8 cellular contexts compared by ENCODE assay signal in genomic region chr10:109852718-109853037, GRCh38.
A peak's percentile ranks its signal among the peaks of the same experiment; 100 is the strongest.
DNase-seq lines count a peak whose midpoint lies in the region; ATAC-seq and TF ChIP-seq lines count a peak whose summit lies in the region.

No MANE protein-coding gene starts in this region.

- H3K36me3 ChIP-seq in OCI-LY3 (replicated peaks; ENCODE audit: low read depth, low read length) = no peaks in the 10 kb centered on the region

- H3K27me3 ChIP-seq in OCI-LY3 (ENCODE audit: low read depth, low read length) = no peaks in the 10 kb centered on the region

- no peaks in the 10 kb centered on the region for H3K36me3 Mint-ChIP-seq in activated CD8-positive, alpha-beta memory T cell treated with anti-CD3 and anti-CD28 coated beads, Interleukin-2, amount 10 ng/mL, durations not matched to agents 7 days and 5 days

- H2AFZ ChIP-seq in OCI-LY3 (ENCODE audit: low read depth, low read length) = peak overlapping the region; percentile 81; the same call in 1 of the 2 replicates

- peak overlapping the region; percentile 69 for H3K4me2 ChIP-seq in OCI-LY3 (ENCODE audit: low read length)

- TF ChIP-seq CTCF in OCI-LY3 (IDR thresholded peaks at IDR 0.05; ENCODE audit: low read depth, low read length) = peak; percentile 2; the same call in 1 of the 2 replicates

- no peak overlapping the region for H3K4me3 Mint-ChIP-seq in activated CD8-positive, alpha-beta memory T cell treated with anti-CD3 and anti-CD28 coated beads, Interleukin-2, amount 10 ng/mL, durations not matched to agents 7 days and 5 days
- no peak overlapping the region for H3K4me3 Mint-ChIP-seq in stimulated activated naive CD8-positive, alpha-beta T cell treated with anti-CD3 and anti-CD28 coated beads, Interleukin-15, amount 100 ng/mL, for 72 hours

- H4K20me1 ChIP-seq in OCI-LY3 (ENCODE audit: insufficient read depth, low read length) = no peaks in the 10 kb centered on the region

- no peak for DNase-seq in activated CD8-positive, alpha-beta memory T cell treated with anti-CD3 and anti-CD28 coated beads, Interleukin-2, amount 10 ng/mL, durations not matched to agents 7 days and 5 days
- DNase-seq in activated CD8-positive, alpha-beta memory T cell treated with anti-CD3 and anti-CD28 coated beads for 24 hours = no peak
- no peak for DNase-seq in stimulated activated naive CD8-positive, alpha-beta T cell treated with anti-CD3 and anti-CD28 coated beads, Interleukin-15, amount 100 ng/mL, for 72 hours
- DNase-seq in DMS153 (lab: John Stamatoyannopoulos, UW) = no peak
- no peak for DNase-seq in stimulated activated naive CD4-positive, alpha-beta T cell (lab: John Stamatoyannopoulos, UW)
- no peak for DNase-seq in NOMO-1 treated with dmso at 0.1 percent for 144 hours (lab: John Stamatoyannopoulos, UW; ENCODE audit: unreplicated experiment)

- ATAC-seq in activated CD8-positive, alpha-beta memory T cell treated with anti-CD3 and anti-CD28 coated beads, Interleukin-2, amount 10 ng/mL, durations not matched to agents 7 days and 5 days = peak; percentile 22
- ATAC-seq in HG02642 (IDR thresholded peaks at IDR 0.05; ENCODE audit: poor library complexity, unreplicated experiment) = peak; percentile 33
- peak; percentile 18 for ATAC-seq in stimulated activated naive CD8-positive, alpha-beta T cell treated with anti-CD3 and anti-CD28 coated beads, Interleukin-15, amount 100 ng/mL, for 72 hours

- no peak overlapping the region for H3K9ac ChIP-seq in OCI-LY3 (ENCODE audit: low read length)

- peaks cover 8% of the 10 kb centered on the region for H3K4me1 Mint-ChIP-seq in activated CD8-positive, alpha-beta memory T cell treated with anti-CD3 and anti-CD28 coated beads, Interleukin-2, amount 10 ng/mL, durations not matched to agents 7 days and 5 days
- peaks cover 16% of the 10 kb centered on the region for H3K4me1 Mint-ChIP-seq in stimulated activated naive CD8-positive, alpha-beta T cell treated with anti-CD3 and anti-CD28 coated beads, Interleukin-15, amount 100 ng/mL, for 72 hours

- CTCF ChIA-PET in activated CD8-positive, alpha-beta memory T cell treated with anti-CD3 and anti-CD28 coated beads, Interleukin-2, amount 10 ng/mL, durations not matched to agents 7 days and 5 days (lab: Charles Lee) = interaction anchor here (0.9 to 1.4 kb wide), 6 partner anchors 8 to 204 kb away, joined by 3 to 5 read pairs (median 4); no protein-coding TSS in a partner anchor

- H3K4me3 ChIP-seq in OCI-LY3 (ENCODE audit: low read length) = peak overlapping the region; percentile 35; the same call in 1 of the 2 replicates

- H3K79me2 ChIP-seq in OCI-LY3 (ENCODE audit: low read length) = no peaks in the 10 kb centered on the region

- H3K27ac Mint-ChIP-seq in activated CD8-positive, alpha-beta memory T cell treated with anti-CD3 and anti-CD28 coated beads, Interleukin-2, amount 10 ng/mL, durations not matched to agents 7 days and 5 days = no peak overlapping the region
- H3K27ac Mint-ChIP-seq in stimulated activated naive CD8-positive, alpha-beta T cell treated with anti-CD3 and anti-CD28 coated beads, Interleukin-15, amount 100 ng/mL, for 72 hours = no peak overlapping the region

- no peaks in the 10 kb centered on the region for H3K9me3 Mint-ChIP-seq in activated CD8-positive, alpha-beta memory T cell treated with anti-CD3 and anti-CD28 coated beads, Interleukin-2, amount 10 ng/mL, durations not matched to agents 7 days and 5 days (ENCODE audit: low read depth)
- no peaks in the 10 kb centered on the region for H3K9me3 Mint-ChIP-seq in stimulated activated naive CD8-positive, alpha-beta T cell treated with anti-CD3 and anti-CD28 coated beads, Interleukin-15, amount 100 ng/mL, for 72 hours

- no peaks in the 10 kb centered on the region for H3K9me3 ChIP-seq in OCI-LY3 (ENCODE audit: insufficient read depth, low read length)

- H3K27ac ChIP-seq in OCI-LY3 (ENCODE audit: low read length) = no peak overlapping the region

- H3K27me3 Mint-ChIP-seq in activated CD8-positive, alpha-beta memory T cell treated with anti-CD3 and anti-CD28 coated beads, Interleukin-2, amount 10 ng/mL, durations not matched to agents 7 days and 5 days = no peaks in the 10 kb centered on the region
- H3K27me3 Mint-ChIP-seq in stimulated activated naive CD8-positive, alpha-beta T cell treated with anti-CD3 and anti-CD28 coated beads, Interleukin-15, amount 100 ng/mL, for 72 hours = peaks cover 10% of the 10 kb centered on the region

- H3K4me1 ChIP-seq in OCI-LY3 (ENCODE audit: low read length) = peaks cover 4% of the 10 kb centered on the region
